9 cellular contexts compared by ENCODE assay signal in the genomic region with DNA sequence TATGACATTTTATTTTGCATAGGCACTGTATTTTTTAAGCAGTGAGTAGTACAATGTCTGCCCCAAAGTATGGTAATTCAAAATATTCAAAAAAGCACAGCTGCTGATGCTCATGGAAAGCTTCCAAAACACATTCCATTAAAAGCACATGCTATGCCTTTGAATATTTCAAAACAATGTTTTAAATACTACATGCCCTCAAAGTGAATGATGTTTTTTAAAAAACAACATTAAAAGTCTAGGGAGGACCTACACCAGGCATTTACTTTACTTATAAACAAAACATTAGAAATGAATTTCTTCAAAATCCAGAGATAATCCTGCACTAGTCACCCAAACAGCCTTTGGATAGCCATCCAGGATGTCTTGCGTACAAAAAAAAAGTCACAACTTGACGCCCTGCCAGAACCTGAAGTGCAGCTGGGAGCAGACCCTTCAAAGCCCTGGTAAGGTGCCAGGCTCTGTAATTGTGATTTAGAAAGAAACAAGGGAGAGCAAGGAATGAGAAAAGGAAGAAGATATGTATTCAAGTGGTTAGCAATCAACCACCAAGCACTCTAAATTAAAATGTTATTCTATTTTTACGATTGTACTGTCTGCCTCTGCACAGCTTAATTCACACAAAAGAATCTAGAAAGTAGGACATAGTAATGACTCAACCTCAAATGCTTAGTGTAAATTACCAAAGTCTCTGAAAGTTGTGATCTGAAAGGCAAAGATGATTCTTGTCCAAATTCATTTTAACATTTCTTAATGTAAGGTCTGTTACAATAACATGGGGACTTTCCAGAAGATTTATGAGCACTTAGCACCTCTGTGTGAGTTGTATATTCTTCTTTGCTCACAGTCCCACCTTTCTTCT. TPM values are rescaled to one million over a fixed set of nuclear protein-coding genes. Genes with fewer than 3 reads are reported as not detected.
DNase-seq lines count a peak whose midpoint lies in the region; ATAC-seq lines count a peak whose summit lies in the region.
"Had no signal": no experiment of that assay in that cellular context is flagged by ENCODE, and none has a peak within 500 bp of the region (broad histone marks: within the 10 kb centered on the region; RNA-seq: fewer than 3 reads in every experiment).

No MANE protein-coding gene starts in this region.

- H3K27me3 ChIP-seq in CD8-positive, alpha-beta memory T cell (ENCODE audit: insufficient read depth, low read length, poor library complexity, severe bottlenecking) = no peaks in the 10 kb centered on the region

- POLR2A ChIA-PET in CD8-positive, alpha-beta memory T cell (lab: Charles Lee) = no interaction called here

- peak overlapping the region; percentile 81 for H3K27ac Mint-ChIP-seq in stimulated activated effector memory CD8-positive, alpha-beta T cell treated with anti-CD3 and anti-CD28 coated beads, Interleukin-12 subunit alpha, Interleukin-12 subunit beta, amount 100 ng/mL, for 72 hours
- no peak overlapping the region for H3K27ac Mint-ChIP-seq in CD8-positive, alpha-beta memory T cell

- H3K27me3 Mint-ChIP-seq in CD8-positive, alpha-beta memory T cell = peaks cover 0 to 2% of the 10 kb centered on the region in 2 donors

- peaks cover 24% of the 10 kb centered on the region for H3K4me1 Mint-ChIP-seq in stimulated activated effector memory CD8-positive, alpha-beta T cell treated with anti-CD3 and anti-CD28 coated beads, Interleukin-12 subunit alpha, Interleukin-12 subunit beta, amount 100 ng/mL, for 72 hours
- peaks cover 1 to 7% (median 2%) of the 10 kb centered on the region in 3 donors for H3K4me1 Mint-ChIP-seq in CD8-positive, alpha-beta memory T cell

- H3K36me3 Mint-ChIP-seq in stimulated activated effector memory CD8-positive, alpha-beta T cell treated with anti-CD3 and anti-CD28 coated beads, Interleukin-12 subunit alpha, Interleukin-12 subunit beta, amount 100 ng/mL, for 72 hours = peaks cover under 1% of the 10 kb centered on the region
- peaks cover 4 to 51% (median 25%) of the 10 kb centered on the region in 3 donors for H3K36me3 Mint-ChIP-seq in CD8-positive, alpha-beta memory T cell

- no peak overlapping the region for H3K4me3 ChIP-seq in CD8-positive, alpha-beta memory T cell (ENCODE audit: low read length)

- no peak overlapping the region for H3K27ac ChIP-seq in CD8-positive, alpha-beta memory T cell (ENCODE audit: low read depth, low read length)

- no peaks in the 10 kb centered on the region for H3K4me1 ChIP-seq in CD8-positive, alpha-beta memory T cell (ENCODE audit: insufficient read depth, low read length)

- peak overlapping the region; percentile 25 for H3K4me3 Mint-ChIP-seq in stimulated activated effector memory CD8-positive, alpha-beta T cell treated with anti-CD3 and anti-CD28 coated beads, Interleukin-12 subunit alpha, Interleukin-12 subunit beta, amount 100 ng/mL, for 72 hours
- H3K4me3 Mint-ChIP-seq in CD8-positive, alpha-beta memory T cell = no peak overlapping the region

- CTCF ChIA-PET in CD8-positive, alpha-beta memory T cell (lab: Charles Lee) = interaction anchor here (1.0 kb wide), 1 partner anchor 32 kb away, joined by 3 read pairs; the partner anchor contains the start of gene CEP83

- H3K9me3 ChIP-seq in CD8-positive, alpha-beta memory T cell (ENCODE audit: low read length) = peaks cover 6% of the 10 kb centered on the region

- peaks cover 15% of the 10 kb centered on the region for H3K9me3 Mint-ChIP-seq in stimulated activated effector memory CD8-positive, alpha-beta T cell treated with anti-CD3 and anti-CD28 coated beads, Interleukin-12 subunit alpha, Interleukin-12 subunit beta, amount 100 ng/mL, for 72 hours
- peaks cover 7 to 43% (median 32%) of the 10 kb centered on the region in 5 donors for H3K9me3 Mint-ChIP-seq in CD8-positive, alpha-beta memory T cell

- H3K36me3 ChIP-seq in CD8-positive, alpha-beta memory T cell (ENCODE audit: insufficient read depth, low read length) = no peaks in the 10 kb centered on the region

- ATAC-seq in stimulated activated effector memory CD8-positive, alpha-beta T cell treated with anti-CD3 and anti-CD28 coated beads, Interleukin-12 subunit alpha, Interleukin-12 subunit beta, amount 100 ng/mL, for 72 hours = peak; percentile 94

- DNase-seq in NCI-H2081 (lab: John Stamatoyannopoulos, UW) (peak; percentile 11 to 58), NCI-H2081 treated with DMSO at 0.1 percent for 48 hours (lab: John Stamatoyannopoulos, UW) (no peak), NCI-H446 treated with DMSO at 0.1 percent for 48 hours (lab: John Stamatoyannopoulos, UW) (peak; percentile 66), globus pallidus (ENCODE audit: low spot score) (peak; percentile 10), DMS114 treated with DMSO at 0.1 percent for 48 hours (lab: John Stamatoyannopoulos, UW; ENCODE audit: unreplicated experiment) (no peak), NCI-H187 (lab: John Stamatoyannopoulos, UW) (no peak)
- no peak for DNase-seq in stimulated activated effector memory CD8-positive, alpha-beta T cell treated with anti-CD3 and anti-CD28 coated beads, Interleukin-12 subunit alpha, Interleukin-12 subunit beta, amount 100 ng/mL, for 72 hours (ENCODE audit: low spot score in 2 of 2)
- no peak for DNase-seq in CD8-positive, alpha-beta memory T cell
- DNase-seq: ACHN had no signal

RNA-seq across cellular contexts. Expression of gene CEP83, which starts 31.9 kb away (rescaled TPM):
- total RNA-seq in CD8-positive, alpha-beta memory T cell = 10 to 100 TPM; 25.7 to 25.8 TPM
- polyA plus RNA-seq in CD8-positive, alpha-beta memory T cell = 5.2 TPM

Comparison
In these comparisons a context has a peak if more than half of its experiments do, and no peak if none do; other contexts are left out.
1. DNase-seq: peak in NCI-H2081 (2 of 2), NCI-H446 treated with DMSO at 0.1 percent for 48 hours (single experiment) and globus pallidus (single experiment); none in NCI-H2081 treated with DMSO at 0.1 percent for 48 hours (single experiment), stimulated activated effector memory CD8-positive, alpha-beta T cell treated with anti-CD3 and anti-CD28 coated beads, Interleukin-12 subunit alpha, Interleukin-12 subunit beta, amount 100 ng/mL, for 72 hours (0 of 2), CD8-positive, alpha-beta memory T cell (0 of 5), DMS114 treated with DMSO at 0.1 percent for 48 hours (single experiment) and NCI-H187 (0 of 2).